Comparison of ENCODE assay signal across 15 cellular contexts in the genomic region with DNA sequence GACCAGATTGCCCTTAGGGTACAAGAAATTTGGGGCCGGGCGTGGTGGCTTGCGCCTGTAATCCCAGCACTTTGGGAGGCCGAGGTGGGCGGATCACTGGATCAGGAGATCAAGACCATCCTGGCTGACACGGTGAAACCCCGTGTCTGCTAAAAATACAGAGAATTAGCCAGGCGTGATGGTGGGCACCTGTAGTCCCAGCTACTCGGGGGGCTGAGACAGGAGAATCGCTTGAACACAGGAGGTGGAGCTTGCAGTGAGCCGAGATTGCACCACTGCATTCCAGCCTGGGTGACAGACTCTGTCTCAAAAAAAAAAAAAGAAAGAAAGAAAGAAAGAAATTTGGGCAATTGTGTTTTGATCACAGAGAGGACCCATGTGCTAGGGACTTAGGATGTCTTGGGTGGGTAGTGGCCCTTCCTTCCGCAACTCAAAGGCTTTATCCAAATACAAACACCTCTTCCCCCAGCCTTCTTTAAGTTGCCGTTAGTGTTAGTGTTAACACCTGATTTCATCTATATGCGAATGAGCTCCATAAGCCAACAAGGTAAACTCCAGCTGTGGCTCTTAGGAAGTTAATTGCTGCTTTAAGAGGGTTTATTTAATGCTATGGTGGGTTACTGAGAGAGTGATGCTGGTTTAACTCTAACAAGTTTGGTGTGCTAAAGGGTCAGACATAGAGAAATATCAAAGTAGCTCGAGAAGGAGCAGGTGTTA. TPM values are rescaled to one million over a fixed set of nuclear protein-coding genes. Genes with fewer than 3 reads are reported as not detected.
A peak's percentile ranks its signal among the peaks of the same experiment; 100 is the strongest.
DNase-seq lines count a peak whose midpoint lies in the region; ATAC-seq, FAIRE-seq and TF ChIP-seq lines count a peak whose summit lies in the region.
"Had no signal": no experiment of that assay in that cellular context is flagged by ENCODE, and none has a peak within 500 bp of the region (broad histone marks: within the 10 kb centered on the region; RNA-seq: fewer than 3 reads in every experiment).

No MANE protein-coding gene starts in this region.

- no peak overlapping the region for H3K9ac ChIP-seq in endodermal cell (ENCODE audit: extremely low read depth, low read length, poor library complexity, severe bottlenecking)

- peaks cover 85% of the 10 kb centered on the region for H3K27me3 ChIP-seq in endodermal cell (ENCODE audit: control insufficient read depth, insufficient read depth, low read length, poor library complexity, severe bottlenecking)

- peak; percentile 11 for ATAC-seq in GM18873 (IDR thresholded peaks at IDR 0.05; ENCODE audit: low FRiP score, unreplicated experiment)
- peak; percentile 31 for ATAC-seq in GM21515 (IDR thresholded peaks at IDR 0.05; ENCODE audit: unreplicated experiment)
- ATAC-seq in HG03066 (IDR thresholded peaks at IDR 0.05; ENCODE audit: low read depth, unreplicated experiment), result peak; percentile 28
- ATAC-seq: foreskin keratinocyte had no signal

- no peak for FAIRE-seq in D721Med (lab: Jason Lieb, UNC)

- 57 to 74% methylated on average over 10 to 14 of the region's 15 CpGs for WGBS in endodermal cell (ENCODE audit: insufficient coverage in 1 of 2, insufficient read length in 1 of 2), 2 experiments

- H3K27ac Mint-ChIP-seq in endodermal cell, result no peak overlapping the region
- H3K27ac Mint-ChIP-seq: activated CD8-positive, alpha-beta memory T cell treated with anti-CD3 and anti-CD28 coated beads, Interleukin-2, amount 10 ng/mL, durations not matched to agents 7 days and 5 days; CD4-positive, CD25-positive, alpha-beta regulatory T cell had no signal

- no peak overlapping the region for H3K27ac ChIP-seq in endodermal cell (ENCODE audit: low read depth, low read length)
- H3K27ac ChIP-seq: foreskin keratinocyte, PC-9 had no signal

- peaks cover 26% of the 10 kb centered on the region for H3K4me1 Mint-ChIP-seq in endodermal cell
- H3K4me1 Mint-ChIP-seq: CD4-positive, CD25-positive, alpha-beta regulatory T cell; neural crest cell had no signal

- H3K9me3 Mint-ChIP-seq in endodermal cell, result no peaks in the 10 kb centered on the region
- H3K9me3 Mint-ChIP-seq: neural crest cell had no signal

- DNase-seq in endodermal cell, result peak; percentile 47
- no peak for DNase-seq in NCI-H2107 (lab: John Stamatoyannopoulos, UW)
- DNase-seq in T1000 (lab: John Stamatoyannopoulos, UW), result no peak
- no peak for DNase-seq in D721Med (ENCODE audit: insufficient read length, low spot score)
- DNase-seq in NCI-H2227 (lab: John Stamatoyannopoulos, UW; ENCODE audit: unreplicated experiment), result no peak
- DNase-seq: activated CD8-positive, alpha-beta memory T cell treated with anti-CD3 and anti-CD28 coated beads, Interleukin-2, amount 10 ng/mL, durations not matched to agents 7 days and 5 days; CD4-positive, CD25-positive, alpha-beta regulatory T cell; foreskin keratinocyte; NCI-H2029; PC-9; stimulated activated CD4-positive, alpha-beta T cell treated with anti-CD3 and anti-CD28 coated beads, Interleukin-12 subunit alpha, Interleukin-12 subunit beta, amount 100 ng/mL, for 4 hours had no signal

- H3K4me1 ChIP-seq in endodermal cell (ENCODE audit: control insufficient read depth, insufficient read depth, low read length), result peaks cover 4% of the 10 kb centered on the region
- H3K4me1 ChIP-seq: foreskin keratinocyte had no signal

- no peak overlapping the region for H3K4me3 Mint-ChIP-seq in endodermal cell
- H3K4me3 Mint-ChIP-seq: activated CD8-positive, alpha-beta memory T cell treated with anti-CD3 and anti-CD28 coated beads, Interleukin-2, amount 10 ng/mL, durations not matched to agents 7 days and 5 days; CD4-positive, CD25-positive, alpha-beta regulatory T cell; neural crest cell had no signal

- H3K9me3 ChIP-seq in endodermal cell (ENCODE audit: control insufficient read depth, low read length), result no peaks in the 10 kb centered on the region

- H3K36me3 Mint-ChIP-seq in endodermal cell (ENCODE audit: low read depth), result no peaks in the 10 kb centered on the region
- H3K36me3 Mint-ChIP-seq: activated CD8-positive, alpha-beta memory T cell treated with anti-CD3 and anti-CD28 coated beads, Interleukin-2, amount 10 ng/mL, durations not matched to agents 7 days and 5 days; CD4-positive, CD25-positive, alpha-beta regulatory T cell had no signal

- H3K36me3 ChIP-seq in endodermal cell (ENCODE audit: control insufficient read depth, insufficient read depth, low read length), result no peaks in the 10 kb centered on the region

- peaks cover 94% of the 10 kb centered on the region for H3K27me3 Mint-ChIP-seq in endodermal cell (ENCODE audit: insufficient read depth)

- TF ChIP-seq CTCF in endodermal cell (conservative IDR thresholded peaks at IDR 0.05), result no peak
- no peak for TF ChIP-seq CTCF in D721Med (IDR thresholded peaks at IDR 0.05; ENCODE audit: insufficient read depth, missing control alignments)

- H3K4me3 ChIP-seq in endodermal cell (ENCODE audit: low read length), result no peak overlapping the region
- H3K4me3 ChIP-seq: PC-9 had no signal

RNA-seq across cellular contexts. Expression of a gene that starts 8.6 kb away (rescaled TPM):
- under 1 TPM; 0.26 to 0.80 TPM for total RNA-seq in endodermal cell
- 0.82 TPM for polyA plus RNA-seq in endodermal cell (2013, experiment 1 of 2)
- 1.3 TPM for polyA plus RNA-seq in endodermal cell (2013, experiment 2 of 2)
- total RNA-seq: activated CD8-positive, alpha-beta memory T cell treated with anti-CD3 and anti-CD28 coated beads, Interleukin-2, amount 10 ng/mL, durations not matched to agents 7 days and 5 days; CD4-positive, CD25-positive, alpha-beta regulatory T cell had no signal

RNA-seq across cellular contexts. Expression of a gene that starts 54.4 kb away (rescaled TPM):
- total RNA-seq in endodermal cell, result 10 to 100 TPM; 23.3 to 24.7 TPM
- 41.7 TPM for polyA plus RNA-seq in endodermal cell (2013, experiment 1 of 2)
- polyA plus RNA-seq in endodermal cell (2013, experiment 2 of 2), result 35.4 TPM

RNA-seq across cellular contexts. Expression of a gene that starts 55.1 kb away (rescaled TPM):
- 10 to 100 TPM in 1 of 2 donors, 1 to 10 TPM in 1; 4.3 to 11.0 TPM for total RNA-seq in endodermal cell
- 13.9 TPM for polyA plus RNA-seq in endodermal cell (2013, experiment 1 of 2)
- 15.6 TPM for polyA plus RNA-seq in endodermal cell (2013, experiment 2 of 2)
- total RNA-seq: activated CD8-positive, alpha-beta memory T cell treated with anti-CD3 and anti-CD28 coated beads, Interleukin-2, amount 10 ng/mL, durations not matched to agents 7 days and 5 days; CD4-positive, CD25-positive, alpha-beta regulatory T cell; foreskin keratinocyte had no signal
- polyA plus RNA-seq: CD4-positive, CD25-positive, alpha-beta regulatory T cell had no signal
